In genomic region chr12:30795410-30795659, GRCh38 we compare ENCODE assay signal across 8 cellular contexts. TPM values are rescaled to one million over a fixed set of nuclear protein-coding genes. Genes with fewer than 3 reads are reported as not detected.
DNase-seq lines count a peak whose midpoint lies in the region; ATAC-seq, FAIRE-seq and TF ChIP-seq lines count a peak whose summit lies in the region.

No MANE protein-coding gene starts in this region.

- peaks cover 7 to 12% (median 12%) of the 10 kb centered on the region in 3 donors for H3K4me1 Mint-ChIP-seq in naive B cell

- H4K8ac ChIP-seq in IMR-90 (ENCODE audit: low read depth in 2 of 2, low read length in 2 of 2) = peak overlapping the region; percentile 91 to 92

- H3K4me3 Mint-ChIP-seq in naive B cell = peak overlapping the region in 7 of 8 donors; percentile 25 to 85 (median 77)

- intact Hi-C loops in IMR-90 (cut with micrococcal nuclease) = no loop called here

- FAIRE-seq in frontal cortex (lab: Jason Lieb, UNC) = no peak

- in situ Hi-C loops in IMR-90 (cut with MboI; ENCODE audit: low sequenced_read_pairs) = no loop called here

- no peaks in the 10 kb centered on the region for H3K36me3 Mint-ChIP-seq in naive B cell

- dilution Hi-C loops in IMR-90 (cut with HindIII; ENCODE audit: low sequenced_read_pairs, unreplicated experiment) = no loop called here

- H3K9me3 Mint-ChIP-seq in naive B cell = no peaks in the 10 kb centered on the region

- TF ChIP-seq RAD21 in IMR-90 (IDR thresholded peaks at IDR 0.05; ENCODE audit: low read length) = no peak

- peak overlapping the region; percentile 85 for H3K9ac ChIP-seq in IMR-90 (ENCODE audit: low read depth, low read length)

- peak overlapping the region; percentile 87 for H4K5ac ChIP-seq in IMR-90 (ENCODE audit: low read depth, low read length)

- H3K9me3 ChIP-seq in AG04450 (ENCODE audit: control insufficient read depth, insufficient read depth, low read length) (no peaks in the 10 kb centered on the region; the same call in 1 of the 2 replicates), IMR-90 (ENCODE audit: control insufficient read depth, insufficient read depth, low read length) (no peaks in the 10 kb centered on the region)

- BruUV-seq in IMR-90 (replicated peaks; lab: Mats Ljungman, UMichigan) = no TSS peak

- peak overlapping the region; percentile 80 for H2AK9ac ChIP-seq in IMR-90 (replicated peaks; ENCODE audit: low read depth, low read length, poor library complexity)

- peak overlapping the region; percentile 82 for H3K23ac ChIP-seq in IMR-90 (ENCODE audit: low read depth, low read length)

- H2BK5ac ChIP-seq in IMR-90 (ENCODE audit: low read depth, low read length, poor library complexity, severe bottlenecking) = peak overlapping the region; percentile 97

- peak overlapping the region; percentile 85 for H2BK120ac ChIP-seq in IMR-90 (ENCODE audit: low read depth, low read length)

- H3K79me1 ChIP-seq in IMR-90 (ENCODE audit: low read depth in 1 of 2, low read length in 2 of 2) = peaks cover 0 to 10% of the 10 kb centered on the region in 2 experiments; a peak in 2 of 4 replicates

- CTCF ChIA-PET in AG04450 (lab: Charles Lee) (interaction anchor here (3.0 kb wide), 1 partner anchor 12 kb away, joined by 16 read pairs; no protein-coding TSS in a partner anchor), IMR-90 (lab: Yijun Ruan, JAX) (interaction anchor here (1.5 kb wide), 1 partner anchor 43 kb away, joined by 3 read pairs; no protein-coding TSS in a partner anchor)

- peak overlapping the region; percentile 87 for H2AK5ac ChIP-seq in IMR-90 (ENCODE audit: low read depth, low read length)

- H2BK15ac ChIP-seq in IMR-90 (ENCODE audit: low read depth, low read length) = peak overlapping the region; percentile 59; the same call in 2 of the 3 replicates

- no peak; the same call in 1 of the 2 replicates for TF ChIP-seq POLR2A in IMR-90 (IDR thresholded peaks at IDR 0.05; ENCODE audit: low read depth, low read length)

- H3K9me1 ChIP-seq in IMR-90 (ENCODE audit: insufficient read depth, low read length) = no peaks in the 10 kb centered on the region; the same call in 1 of the 2 replicates

- peak overlapping the region; percentile 63 for H3K18ac ChIP-seq in IMR-90 (ENCODE audit: low read depth, low read length)

- ATAC-seq in IMR-90 (ENCODE audit: low read depth) (no peak), naive B cell (ENCODE audit: low read depth in 2 of 2) (no peak), GM19023 (IDR thresholded peaks at IDR 0.05; ENCODE audit: unreplicated experiment) (no peak), GM21723 (IDR thresholded peaks at IDR 0.05; ENCODE audit: unreplicated experiment) (no peak)

- H2BK20ac ChIP-seq in IMR-90 (ENCODE audit: low read depth, low read length) = peak overlapping the region; percentile 52

- no peaks in the 10 kb centered on the region for H4K20me1 ChIP-seq in IMR-90 (ENCODE audit: insufficient read depth, low read length)

- H3K14ac ChIP-seq in IMR-90 (replicated peaks; ENCODE audit: low read depth, low read length) = peak overlapping the region; percentile 90

- H3K4me2 ChIP-seq in IMR-90 (ENCODE audit: low read depth, low read length) = peak overlapping the region; percentile 88

- no peak for TF ChIP-seq CTCF in AG04450 (IDR thresholded peaks at IDR 0.05; ENCODE audit: low read depth, low read length)
- TF ChIP-seq CTCF in IMR-90 (conservative IDR thresholded peaks at IDR 0.05; ENCODE audit: low read depth, low read length) = no peak
- TF ChIP-seq CTCF in coronary artery (IDR thresholded peaks at IDR 0.05) = no peak

- H3K27me3 ChIP-seq in AG04450 (ENCODE audit: control insufficient read depth, insufficient read depth, low read length) = no peaks in the 10 kb centered on the region
- no peaks in the 10 kb centered on the region for H3K27me3 ChIP-seq in IMR-90 (ENCODE audit: control insufficient read depth, insufficient read depth, low read length)

- no peaks in the 10 kb centered on the region; the same call in 1 of the 2 replicates for H3K36me3 ChIP-seq in IMR-90 (ENCODE audit: control insufficient read depth, insufficient read depth, low read length)

- WGBS in IMR-90 (ENCODE audit: extremely low coverage in 2 of 2, insufficient read length in 1 of 2), 2 experiments = 3% methylated on average over 6 of the region's 14 CpGs; no CpG with 5 or more reads in 1 of the 2 experiments

- H3K56ac ChIP-seq in IMR-90 (ENCODE audit: extremely low read depth, insufficient read depth, low read length) = peak overlapping the region; percentile 60

- peaks cover 62 to 67% (median 63%) of the 10 kb centered on the region in 3 donors for H3K27me3 Mint-ChIP-seq in naive B cell

- H3K27ac ChIP-seq in AG04450 (ENCODE audit: low read depth, low read length) (peak overlapping the region; percentile 96), IMR-90 (ENCODE audit: insufficient read depth, low read length) (peak overlapping the region; percentile 93), coronary artery (peak overlapping the region; percentile 50 to 75)

- H4K91ac ChIP-seq in IMR-90 (ENCODE audit: insufficient read depth, low read depth, low read length) = peak overlapping the region; percentile 89

- H3K4me3 ChIP-seq in AG04450 (ENCODE audit: low read depth, low read length) (peak overlapping the region; percentile 77), IMR-90 (ENCODE audit: insufficient read depth, low read depth, low read length) (peak overlapping the region; percentile 61), coronary artery (peak overlapping the region; percentile 75)

- POLR2A ChIA-PET in AG04450 (lab: Yijun Ruan, JAX) (interaction anchor here (2.1 kb wide), 1 partner anchor 40 kb away, joined by 15 read pairs; the partner anchor contains the start of gene CAPRIN2), IMR-90 (lab: Charles Lee; ENCODE audit: unreplicated experiment) (no interaction called here)

- peak overlapping the region; percentile 85 for H3K4ac ChIP-seq in IMR-90 (ENCODE audit: low read depth, low read length)

- no peak overlapping the region for H3K27ac Mint-ChIP-seq in naive B cell

- DNase-seq in AG04450 (ENCODE audit: low read depth, low spot score) (no peak), IMR-90 (no peak), coronary artery (ENCODE audit: low spot score) (no peak), naive B cell (no peak), T-helper 9 cell (no peak), frontal cortex (ENCODE audit: low spot score in 2 of 2) (no peak)

- H3K4me1 ChIP-seq in IMR-90 (ENCODE audit: control insufficient read depth, insufficient read depth, low read length) = peaks cover 17% of the 10 kb centered on the region

- peak overlapping the region; percentile 95 for H2AFZ ChIP-seq in IMR-90 (replicated peaks; ENCODE audit: low read length, poor library complexity)

TF ChIP-seq in IMR-90, 13 proteins besides CTCF, POLR2A, EP300 and RAD21:
- no peak for TF ChIP-seq MXI1 (IDR thresholded peaks at IDR 0.05; ENCODE audit: borderline replicate concordance, low read depth, low read length)
- TF ChIP-seq NFE2L2 (IDR thresholded peaks at IDR 0.05; ENCODE audit: low read depth, low read length) = no peak
- TF ChIP-seq ELK1 (IDR thresholded peaks at IDR 0.05; ENCODE audit: borderline replicate concordance, low read depth, low read length) = no peak
- TF ChIP-seq CHD1 (IDR thresholded peaks at IDR 0.05; ENCODE audit: low read depth, low read length) = no peak
- TF ChIP-seq MAFK (IDR thresholded peaks at IDR 0.05; ENCODE audit: low read depth, low read length) = no peak
- TF ChIP-seq FOS (IDR thresholded peaks at IDR 0.05; ENCODE audit: low read depth, low read length) = no peak
- no peak for TF ChIP-seq RCOR1 (IDR thresholded peaks at IDR 0.05; ENCODE audit: insufficient replicate concordance, low read length)
- TF ChIP-seq USF2 (IDR thresholded peaks at IDR 0.05; ENCODE audit: low read depth, low read length) = no peak
- no peak for TF ChIP-seq CEBPB (IDR thresholded peaks at IDR 0.05; ENCODE audit: low read depth, low read length)
- no peak for TF ChIP-seq SMC3 (IDR thresholded peaks at IDR 0.05; ENCODE audit: low read depth, low read length)
- TF ChIP-seq MAZ (IDR thresholded peaks at IDR 0.05; ENCODE audit: borderline replicate concordance, low read depth, low read length) = no peak
- TF ChIP-seq BHLHE40 (IDR thresholded peaks at IDR 0.05; ENCODE audit: low read depth, low read length) = no peak
- TF ChIP-seq RFX5 (IDR thresholded peaks at IDR 0.05; ENCODE audit: low read depth, low read length) = no peak

RNA-seq across cellular contexts. Expression of gene CAPRIN2, which starts 40.6 kb away (rescaled TPM):
- polyA plus RNA-seq in AG04450 (2011; rRNA removed) (13.7 and 15.6 TPM in 2 replicates), IMR-90 (2012; rRNA removed) (15.3 and 18.9 TPM in 2 replicates), naive B cell (ENCODE audit: low read depth in 6 of 6) (10 to 100 TPM in 3 of 6 donors, 1 to 10 TPM in 2, not detected in 1; 5.1 to 12.8 (median 10.1) TPM)
- 10.2 and 16.6 TPM in 2 replicates for polyA minus RNA-seq in AG04450 (2011; rRNA and poly(A)+ RNA removed)
- total RNA-seq in IMR-90 (2012; rRNA removed) (23.1 and 23.8 TPM in 2 replicates), frontal cortex (30.6 TPM)
- 1.9 and 2.2 TPM in 2 replicates for polyA plus RNA-seq in IMR-90 (2012; cell fraction: cytosol; rRNA removed)
- 14.5 and 102 TPM in 2 replicates for polyA plus RNA-seq in IMR-90 (2012; cell fraction: nucleus; rRNA removed; ENCODE audit: low replicate concordance)
